Comparison of ENCODE assay signal across 20 cellular contexts in the genomic region with DNA sequence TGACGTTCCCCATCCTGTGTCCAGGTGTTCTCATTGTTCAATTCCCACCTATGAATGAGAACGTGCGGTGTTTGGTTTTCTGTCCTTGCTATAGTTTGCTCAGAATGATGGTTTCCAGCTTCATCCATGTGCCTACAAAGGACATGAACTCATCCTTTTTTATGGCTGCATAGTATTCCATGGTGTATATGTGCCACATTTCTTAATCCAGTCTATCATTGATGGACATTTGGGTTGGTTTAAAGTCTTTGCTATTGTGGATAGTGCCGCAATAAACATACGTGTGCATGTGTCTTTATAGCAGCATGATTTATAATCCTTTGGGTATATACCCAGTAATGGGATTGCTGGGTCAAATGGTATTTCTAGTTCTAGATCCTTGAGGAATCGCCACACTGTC. TPM values are rescaled to one million over a fixed set of nuclear protein-coding genes. Genes with fewer than 3 reads are reported as not detected.
"Had no signal": no experiment of that assay in that cellular context is flagged by ENCODE, and none has a peak within 500 bp of the region (broad histone marks: within the 10 kb centered on the region; RNA-seq: fewer than 3 reads in every experiment).

No MANE protein-coding gene starts in this region.

RNA-seq across cellular contexts. Expression of gene CTXND2, which starts 41.8 kb away (rescaled TPM):
- total RNA-seq: activated naive CD4-positive, alpha-beta T cell treated with anti-CD3 and anti-CD28 coated beads for 36 hours; activated naive CD4-positive, alpha-beta T cell treated with anti-CD3 and anti-CD28 coated beads, Interleukin-2, amount 50 U/mL, for 72 hours; activated naive CD8-positive, alpha-beta T cell treated with anti-CD3 and anti-CD28 coated beads for 36 hours; activated naive CD8-positive, alpha-beta T cell treated with anti-CD3 and anti-CD28 coated beads, Interleukin-2, amount 10 ng/mL, durations not matched to agents 7 days and 5 days; activated T-cell treated with anti-CD3 and anti-CD28 coated beads, Interleukin-2, amount 50 U/mL, for 4 hours; activated T-cell treated with anti-CD3 and anti-CD28 coated beads, Interleukin-2, amount 50 U/mL, for 72 hours; activated T-helper 1 cell treated with anti-CD3 and anti-CD28 coated beads, Interleukin-12 subunit alpha, Interleukin-12 subunit beta, Interleukin-2, Interleukin-4 antibody, amounts not matched to agents 30 ng/mL and 10 ng/mL and 1 ng/mL, durations not matched to agents 14 hours and 24 hours and 36 hours; activated T-helper 2 cell treated with anti-CD3 and anti-CD28 coated beads, Interferon-gamma antibody, Interleukin-2, Interleukin-4, amounts not matched to agents 10 μg/mL and 5 μg/mL and 100 μg/mL, durations not matched to agents 14 hours and 24 hours and 36 hours; adrenal gland; aorta; ascending aorta; astrocyte; body of pancreas; breast epithelium; bronchial epithelial cell; cardiac muscle cell; cardiac septum; cerebellum; chondrocyte had no signal
- polyA plus RNA-seq: adipose tissue, adrenal gland, aorta, cardiac muscle cell had no signal

RNA-seq across cellular contexts. Expression of gene ANXA9, which starts 53.3 kb away (rescaled TPM):
- total RNA-seq: activated naive CD4-positive, alpha-beta T cell treated with anti-CD3 and anti-CD28 coated beads for 36 hours; activated naive CD4-positive, alpha-beta T cell treated with anti-CD3 and anti-CD28 coated beads, Interleukin-2, amount 50 U/mL, for 72 hours; activated naive CD8-positive, alpha-beta T cell treated with anti-CD3 and anti-CD28 coated beads for 36 hours; activated naive CD8-positive, alpha-beta T cell treated with anti-CD3 and anti-CD28 coated beads, Interleukin-2, amount 10 ng/mL, durations not matched to agents 7 days and 5 days; activated T-cell treated with anti-CD3 and anti-CD28 coated beads, Interleukin-2, amount 50 U/mL, for 4 hours; activated T-helper 1 cell treated with anti-CD3 and anti-CD28 coated beads, Interleukin-12 subunit alpha, Interleukin-12 subunit beta, Interleukin-2, Interleukin-4 antibody, amounts not matched to agents 30 ng/mL and 10 ng/mL and 1 ng/mL, durations not matched to agents 14 hours and 24 hours and 36 hours; aorta; ascending aorta; astrocyte; chondrocyte had no signal
